In genomic region chr1:199067483-199067882, GRCh38 we compare ENCODE assay signal across 13 cellular contexts.
A peak's percentile ranks its signal among the peaks of the same experiment; 100 is the strongest.
DNase-seq lines count a peak whose midpoint lies in the region; ATAC-seq, FAIRE-seq and TF ChIP-seq lines count a peak whose summit lies in the region.
"Had no signal": no experiment of that assay in that cellular context is flagged by ENCODE, and none has a peak within 500 bp of the region (broad histone marks: within the 10 kb centered on the region; RNA-seq: fewer than 3 reads in every experiment).

No MANE protein-coding gene starts in this region.

- no peak overlapping the region for H3K9ac ChIP-seq in kidney (ENCODE audit: low read length in 2 of 2)

- FAIRE-seq in kidney (lab: Jason Lieb, UNC) (peak; percentile 44), urothelium cell line (lab: Jason Lieb, UNC) (no peak)

- H3K4me1 ChIP-seq in kidney (ENCODE audit: control insufficient read depth in 1 of 2, insufficient read depth in 1 of 2, low read depth in 1 of 2, low read length in 2 of 2) (no peaks in the 10 kb centered on the region), esophagus muscularis mucosa (peaks cover 0 to 9% (median 2%) of the 10 kb centered on the region in 4 donors)
- H3K4me1 ChIP-seq: left ventricle myocardium inferior had no signal

- no peak for TF ChIP-seq POLR2A in esophagus muscularis mucosa (IDR thresholded peaks at IDR 0.05; ENCODE audit: low read depth)

- intact Hi-C loops in kidney (cut with DNase I) = no loop called here
- intact Hi-C loops in left ventricle myocardium superior (cut with micrococcal nuclease) = no loop called here
- intact Hi-C loops in esophagus muscularis mucosa (cut with DNase I) = no loop called here

- H3K36me3 ChIP-seq in kidney (ENCODE audit: control insufficient read depth in 1 of 2, insufficient read depth in 2 of 2, low read length in 2 of 2) (no peaks in the 10 kb centered on the region), esophagus muscularis mucosa (no peaks in the 10 kb centered on the region)
- H3K36me3 ChIP-seq: left ventricle myocardium inferior, ovary had no signal

- H3K27me3 ChIP-seq in esophagus muscularis mucosa = no peaks in the 10 kb centered on the region
- H3K27me3 ChIP-seq: ovary had no signal

- no peak overlapping the region for H3K4me3 ChIP-seq in kidney (ENCODE audit: low read length in 2 of 2)
- H3K4me3 ChIP-seq in esophagus muscularis mucosa = no peak overlapping the region
- H3K4me3 ChIP-seq: left ventricle myocardium inferior, ovary had no signal

- no peak for TF ChIP-seq EP300 in esophagus muscularis mucosa (IDR thresholded peaks at IDR 0.05)

- ATAC-seq in GM19035 (IDR thresholded peaks at IDR 0.05; ENCODE audit: unreplicated experiment) (peak; percentile 95), GM21786 (IDR thresholded peaks at IDR 0.05; ENCODE audit: unreplicated experiment) (peak; percentile 97), HG03139 (IDR thresholded peaks at IDR 0.05; ENCODE audit: unreplicated experiment) (peak; percentile 76), left ventricle myocardium superior (no peak)
- ATAC-seq: stimulated activated naive CD8-positive, alpha-beta T cell treated with anti-CD3 and anti-CD28 coated beads, Interleukin-15, amount 100 ng/mL, for 72 hours had no signal

- 64% methylated on average over 2 of the region's 2 CpGs for whole genome bisulfite sequencing in esophagus muscularis mucosa

- DNase-seq in kidney (no peak), left ventricle myocardium superior (no peak), urothelium cell line (ENCODE audit: low spot score) (no peak), esophagus muscularis mucosa (ENCODE audit: extremely low spot score) (no peak)
- DNase-seq: activated naive CD4-positive, alpha-beta T cell treated with anti-CD3 and anti-CD28 coated beads, Interleukin-2, amount 50 U/mL, for 16 hours; DMS153; KBM-7; left ventricle myocardium inferior; ovary; stimulated activated naive CD8-positive, alpha-beta T cell treated with anti-CD3 and anti-CD28 coated beads, Interleukin-15, amount 100 ng/mL, for 72 hours had no signal

- H3K27ac ChIP-seq in kidney (ENCODE audit: low read depth in 2 of 2, low read length in 2 of 2) (no peak overlapping the region), esophagus muscularis mucosa (replicated peaks in 1 of 4) (no peak overlapping the region)
- H3K27ac ChIP-seq: left ventricle myocardium inferior, ovary had no signal

- no peak for TF ChIP-seq CTCF in kidney (IDR thresholded peaks at IDR 0.05; ENCODE audit: borderline replicate concordance, extremely low read depth, insufficient read depth)
- TF ChIP-seq CTCF in esophagus muscularis mucosa (IDR thresholded peaks at IDR 0.05) = no peak

- H3K9me3 ChIP-seq in kidney (ENCODE audit: control insufficient read depth in 1 of 2, low read length in 2 of 2) (no peaks in the 10 kb centered on the region), esophagus muscularis mucosa (no peaks in the 10 kb centered on the region)
- H3K9me3 ChIP-seq: left ventricle myocardium inferior, ovary had no signal
